9 cellular contexts compared by ENCODE assay signal in genomic region chr13:97255515-97255999, GRCh38. TPM values are rescaled to one million over a fixed set of nuclear protein-coding genes. Genes with fewer than 3 reads are reported as not detected.
DNase-seq lines count a peak whose midpoint lies in the region; ATAC-seq and TF ChIP-seq lines count a peak whose summit lies in the region.
"Had no signal": no experiment of that assay in that cellular context is flagged by ENCODE, and none has a peak within 500 bp of the region (broad histone marks: within the 10 kb centered on the region; RNA-seq: fewer than 3 reads in every experiment).

No MANE protein-coding gene starts in this region.

- H3K9ac ChIP-seq in liver (ENCODE audit: low read depth in 1 of 2, low read length in 2 of 2) = peak overlapping the region in 1 of 2 donors; percentile 16
- H3K9ac ChIP-seq in MM.1S (ENCODE audit: low read length) = no peak overlapping the region

- 58 to 65% (median 58%) methylated on average over 3 of the region's 3 CpGs for WGBS in adipose tissue, 3 donors
- WGBS in liver = 55% methylated on average over 3 of the region's 3 CpGs
- 44 to 52% methylated on average over 3 of the region's 3 CpGs for WGBS in upper lobe of left lung, 2 donors

- no peaks in the 10 kb centered on the region for H4K20me1 ChIP-seq in MM.1S (ENCODE audit: insufficient read depth, low read length)

- ATAC-seq in upper lobe of left lung (ENCODE audit: low FRiP score in 2 of 2) (no peak), HG03442 (IDR thresholded peaks at IDR 0.05; ENCODE audit: unreplicated experiment) (no peak)

- DNase-seq in left ventricle myocardium inferior (no peak), cardiac septum (ENCODE audit: low spot score) (no peak), upper lobe of left lung (no peak), MM.1S (no peak)
- no peak for DNase-seq in activated effector memory CD4-positive, alpha-beta T cell treated with Interleukin-2 at 50 U/mL for 16 hours
- DNase-seq: NCI-H1436 treated with DMSO at 0.1 percent for 48 hours had no signal

- no peak for TF ChIP-seq CTCF in left ventricle myocardium inferior (IDR thresholded peaks at IDR 0.05; ENCODE audit: borderline replicate concordance)
- TF ChIP-seq CTCF in liver (IDR thresholded peaks at IDR 0.05; ENCODE audit: low read depth, low read length, missing input control) = no peak
- TF ChIP-seq CTCF in upper lobe of left lung (IDR thresholded peaks at IDR 0.05) = no peak
- TF ChIP-seq CTCF in MM.1S (IDR thresholded peaks at IDR 0.05; ENCODE audit: low read length) = no peak

- H3K27me3 ChIP-seq in left ventricle myocardium inferior (ENCODE audit: low read depth) (no peaks in the 10 kb centered on the region), liver (ENCODE audit: control insufficient read depth in 4 of 4, insufficient read depth in 4 of 4, low read length in 3 of 4) (no peaks in the 10 kb centered on the region), upper lobe of left lung (no peaks in the 10 kb centered on the region), MM.1S (replicated peaks; ENCODE audit: insufficient read depth, low read length) (no peaks in the 10 kb centered on the region)

- H3K4me3 ChIP-seq in left ventricle myocardium inferior (no peak overlapping the region), liver (ENCODE audit: low read depth in 1 of 3, low read length in 3 of 3) (no peak overlapping the region), upper lobe of left lung (no peak overlapping the region), MM.1S (ENCODE audit: low read length) (no peak overlapping the region)

- H3K9me3 ChIP-seq in left ventricle myocardium inferior (replicated peaks) (no peaks in the 10 kb centered on the region), liver (ENCODE audit: control insufficient read depth in 4 of 4, low read length in 3 of 4) (no peaks in the 10 kb centered on the region), upper lobe of left lung (no peaks in the 10 kb centered on the region), MM.1S (replicated peaks; ENCODE audit: insufficient read depth, low read length) (no peaks in the 10 kb centered on the region)

- TF ChIP-seq RAD21 in liver (IDR thresholded peaks at IDR 0.05) = peak in 1 of 2 donors; percentile 8

- H3K27ac ChIP-seq in left ventricle myocardium inferior (replicated peaks) = peak overlapping the region; percentile 84
- H3K27ac ChIP-seq in adipose tissue (ENCODE audit: low read depth, low read length) = peak overlapping the region; percentile 54
- H3K27ac ChIP-seq in liver (ENCODE audit: low read depth in 1 of 2, low read length in 2 of 2) = peak overlapping the region; percentile 52 to 85
- peak overlapping the region; percentile 19 to 70 (median 52) for H3K27ac ChIP-seq in upper lobe of left lung
- H3K27ac ChIP-seq in MM.1S (ENCODE audit: low read length) = no peak overlapping the region

- no peaks in the 10 kb centered on the region for H3F3A ChIP-seq in MM.1S (ENCODE audit: insufficient read depth, low read length)

- intact Hi-C loops in left ventricle myocardium inferior (cut with micrococcal nuclease) = no loop called here
- intact Hi-C loops in cardiac septum (cut with DNase I) = loop anchor here (5.0 kb wide), 2 partner anchors 33 to 87 kb away; partner anchors contain the start of gene MBNL2

- no peak for TF ChIP-seq POLR2A in upper lobe of left lung (IDR thresholded peaks at IDR 0.05)

- no peaks in the 10 kb centered on the region for H3K36me3 ChIP-seq in left ventricle myocardium inferior
- H3K36me3 ChIP-seq in liver (ENCODE audit: control insufficient read depth in 4 of 4, insufficient read depth in 3 of 4, low read depth in 1 of 4, low read length in 3 of 4) = no peaks in the 10 kb centered on the region
- H3K36me3 ChIP-seq in upper lobe of left lung = no peaks in the 10 kb centered on the region
- H3K36me3 ChIP-seq in MM.1S (replicated peaks; ENCODE audit: insufficient read depth, low read length) = no peaks in the 10 kb centered on the region

- H2AFZ ChIP-seq in MM.1S (ENCODE audit: low read length) = no peak overlapping the region

- no peaks in the 10 kb centered on the region for H3K9me2 ChIP-seq in MM.1S (replicated peaks; ENCODE audit: insufficient read depth, low read length)

- peaks cover 86% of the 10 kb centered on the region for H3K79me2 ChIP-seq in MM.1S (ENCODE audit: low read length)

- no peak overlapping the region for H3K4me2 ChIP-seq in MM.1S (ENCODE audit: low read depth, low read length)

- no peak for TF ChIP-seq EP300 in upper lobe of left lung (IDR thresholded peaks at IDR 0.05)

- peaks cover 88% of the 10 kb centered on the region for H3K4me1 ChIP-seq in left ventricle myocardium inferior
- peaks cover 13 to 52% (median 28%) of the 10 kb centered on the region in 4 donors for H3K4me1 ChIP-seq in liver (ENCODE audit: control insufficient read depth in 4 of 4, insufficient read depth in 4 of 4, low read length in 3 of 4)
- H3K4me1 ChIP-seq in upper lobe of left lung = peaks cover 54 to 84% (median 67%) of the 10 kb centered on the region in 4 donors
- peaks cover 20% of the 10 kb centered on the region for H3K4me1 ChIP-seq in MM.1S (ENCODE audit: low read length)

TF ChIP-seq in liver, 16 proteins besides CTCF, POLR2A, EP300 and RAD21:
- TF ChIP-seq MAX (IDR thresholded peaks at IDR 0.05) = peak; percentile 53
- TF ChIP-seq YY1 (IDR thresholded peaks at IDR 0.05) = peak; percentile 59
- TF ChIP-seq GABPA (IDR thresholded peaks at IDR 0.05 in 1 of 2, conservative IDR thresholded peaks at IDR 0.05 in 1 of 2) = no peak
- no peak for TF ChIP-seq TAF1 (conservative IDR thresholded peaks at IDR 0.05)
- TF ChIP-seq FOXA1 (IDR thresholded peaks at IDR 0.05) = no peak
- no peak for TF ChIP-seq JUND (IDR thresholded peaks at IDR 0.05)
- no peak for TF ChIP-seq NR2F2 (IDR thresholded peaks at IDR 0.05)
- peak in 1 of 2 donors; percentile 33 for TF ChIP-seq HNF4A (conservative IDR thresholded peaks at IDR 0.05)

RNA-seq across cellular contexts. Expression of gene MBNL2, which starts 33.4 kb away (rescaled TPM):
- total RNA-seq in left ventricle myocardium inferior (76.5 TPM), cardiac septum (67.6 TPM), liver (10 to 100 TPM; 16.0 to 49.6 TPM), upper lobe of left lung (10 to 100 TPM; 40.9 to 78.4 (median 51.3) TPM)
- polyA plus RNA-seq in adipose tissue (10 to 100 TPM; 17.8 to 34.3 (median 23.7) TPM), liver (10 to 100 TPM; 32.5 to 41.0 TPM)
